8 cellular contexts compared by ENCODE assay signal in the genomic region with DNA sequence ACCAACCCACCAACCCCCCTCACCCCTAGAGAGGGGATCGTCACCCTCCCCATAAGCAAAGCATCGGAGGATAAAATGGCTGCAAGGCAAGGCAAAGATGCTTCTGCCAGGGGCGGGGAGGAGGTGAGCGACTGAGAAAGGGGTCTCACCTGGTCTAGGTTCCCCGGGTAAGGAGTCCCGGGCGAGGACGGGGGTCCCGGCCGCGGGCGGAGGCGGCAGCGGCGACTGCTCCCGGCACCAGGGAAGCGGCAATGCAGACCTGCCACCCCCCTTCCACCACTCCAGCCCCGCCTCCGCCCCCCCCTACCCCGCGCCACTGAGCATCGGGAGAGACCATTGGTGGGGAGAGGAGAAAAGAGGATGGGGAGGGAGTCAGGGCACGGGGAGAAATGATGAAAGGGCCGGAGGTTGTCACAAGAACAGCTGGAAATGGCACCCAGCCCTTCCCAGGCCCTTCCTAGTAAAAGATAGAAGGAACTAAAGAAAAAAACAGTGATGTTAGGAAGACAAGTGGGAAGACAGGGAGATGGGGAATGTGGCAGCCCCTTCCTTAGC. TPM values are rescaled to one million over a fixed set of nuclear protein-coding genes. Genes with fewer than 3 reads are reported as not detected.
DNase-seq lines count a peak whose midpoint lies in the region; ATAC-seq and TF ChIP-seq lines count a peak whose summit lies in the region.

A gene with protein sequence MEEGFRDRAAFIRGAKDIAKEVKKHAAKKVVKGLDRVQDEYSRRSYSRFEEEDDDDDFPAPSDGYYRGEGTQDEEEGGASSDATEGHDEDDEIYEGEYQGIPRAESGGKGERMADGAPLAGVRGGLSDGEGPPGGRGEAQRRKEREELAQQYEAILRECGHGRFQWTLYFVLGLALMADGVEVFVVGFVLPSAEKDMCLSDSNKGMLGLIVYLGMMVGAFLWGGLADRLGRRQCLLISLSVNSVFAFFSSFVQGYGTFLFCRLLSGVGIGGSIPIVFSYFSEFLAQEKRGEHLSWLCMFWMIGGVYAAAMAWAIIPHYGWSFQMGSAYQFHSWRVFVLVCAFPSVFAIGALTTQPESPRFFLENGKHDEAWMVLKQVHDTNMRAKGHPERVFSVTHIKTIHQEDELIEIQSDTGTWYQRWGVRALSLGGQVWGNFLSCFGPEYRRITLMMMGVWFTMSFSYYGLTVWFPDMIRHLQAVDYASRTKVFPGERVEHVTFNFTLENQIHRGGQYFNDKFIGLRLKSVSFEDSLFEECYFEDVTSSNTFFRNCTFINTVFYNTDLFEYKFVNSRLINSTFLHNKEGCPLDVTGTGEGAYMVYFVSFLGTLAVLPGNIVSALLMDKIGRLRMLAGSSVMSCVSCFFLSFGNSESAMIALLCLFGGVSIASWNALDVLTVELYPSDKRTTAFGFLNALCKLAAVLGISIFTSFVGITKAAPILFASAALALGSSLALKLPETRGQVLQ (minus strand): TSS at position 255 of the 555 bp plus-strand sequence. CDS start 4,004 bp downstream, outside the sequence.

- H3K27me3 Mint-ChIP-seq in CD4-positive, alpha-beta T cell, result no peaks in the 10 kb centered on the region
- H3K27me3 Mint-ChIP-seq in immature natural killer cell (ENCODE audit: low read depth in 3 of 3), result peaks cover 7 to 22% (median 12%) of the 10 kb centered on the region in 3 donors

- POLR2A ChIA-PET in CD4-positive, alpha-beta T cell (lab: Charles Lee), result interaction anchor here (1.0 to 4.2 kb wide), 2 partner anchors 10 to 31 kb away, joined by 3 to 47 read pairs; a partner anchor contains a TSS

- peak; percentile 68 for ATAC-seq in CD4-positive, alpha-beta T cell (ENCODE audit: poor library complexity)
- ATAC-seq in GM18505 (IDR thresholded peaks at IDR 0.05; ENCODE audit: unreplicated experiment), result no peak

- H3K4me1 Mint-ChIP-seq in CD4-positive, alpha-beta T cell (ENCODE audit: low read depth), result peaks cover 43% of the 10 kb centered on the region
- H3K4me1 Mint-ChIP-seq in immature natural killer cell, result peaks cover 12 to 14% of the 10 kb centered on the region in 2 donors

- TF ChIP-seq CTCF in CD4-positive, alpha-beta T cell (IDR thresholded peaks at IDR 0.05), result no peak
- TF ChIP-seq CTCF in brain microvascular endothelial cell (IDR thresholded peaks at IDR 0.05; ENCODE audit: low read depth, low read length, missing control alignments), result no peak

- H3K27ac ChIP-seq in CD4-positive, alpha-beta T cell (ENCODE audit: low read depth, low read length), result no peak within 1 kb of the TSS
- no peak within 1 kb of the TSS for H3K27ac ChIP-seq in brain microvascular endothelial cell

- in situ Hi-C loops in brain microvascular endothelial cell (cut with HindIII; ENCODE audit: low pct_ligation_motif_present, low sequenced_read_pairs), result no loop called here

- H3K4me3 Mint-ChIP-seq in CD4-positive, alpha-beta T cell, result peak within 1 kb of the TSS; percentile 88
- peak within 1 kb of the TSS; percentile 47 to 78 (median 76) for H3K4me3 Mint-ChIP-seq in immature natural killer cell

- peak within 1 kb of the TSS; percentile 79 for H3K4me3 ChIP-seq in brain microvascular endothelial cell (ENCODE audit: low read depth, low read length)

- H3K9me3 Mint-ChIP-seq in CD4-positive, alpha-beta T cell, result no peaks in the 10 kb centered on the region
- no peaks in the 10 kb centered on the region for H3K9me3 Mint-ChIP-seq in immature natural killer cell

- no peaks in the 10 kb centered on the region for H3K27me3 ChIP-seq in CD4-positive, alpha-beta T cell (ENCODE audit: control insufficient read depth, insufficient read depth, low read length)
- H3K27me3 ChIP-seq in brain microvascular endothelial cell (replicated peaks), result no peaks in the 10 kb centered on the region

- H3K36me3 Mint-ChIP-seq in CD4-positive, alpha-beta T cell (ENCODE audit: low read depth), result peaks cover 13% of the 10 kb centered on the region
- H3K36me3 Mint-ChIP-seq in immature natural killer cell, result peaks cover 4 to 10% (median 8%) of the 10 kb centered on the region in 3 donors

- intact Hi-C loops in CD4-positive, alpha-beta T cell (cut with DNase I, micrococcal nuclease), result no loop called here
- intact Hi-C loops in T-helper 1 cell treated with Interleukin-12 subunit alpha and Interleukin-12 subunit beta and Interleukin-4 antibody, amounts not matched to agents 30 ng/mL and 1 ng/mL, for 36 hours (cut with micrococcal nuclease), result loop anchor here (1.0 to 2.0 kb wide), 3 partner anchors 10 to 29 kb away; a partner anchor contains a TSS

- H3K9me3 ChIP-seq in CD4-positive, alpha-beta T cell (ENCODE audit: control insufficient read depth, low read length), result no peaks in the 10 kb centered on the region

- peak within 1 kb of the TSS; percentile 63 for H3K27ac Mint-ChIP-seq in CD4-positive, alpha-beta T cell
- no peak within 1 kb of the TSS for H3K27ac Mint-ChIP-seq in immature natural killer cell

- peak in 9 of 10 experiments; percentile 12 to 52 (median 31) for DNase-seq in CD4-positive, alpha-beta T cell
- DNase-seq in LHCN-M2 (ENCODE audit: low read depth) (peak; percentile 69), brain microvascular endothelial cell (no peak), immature natural killer cell (no peak), HPDE6-E6E7 (ENCODE audit: extremely low spot score) (no peak)
- peak; percentile 62 for DNase-seq in stimulated activated CD4-positive, alpha-beta T cell treated with anti-CD3 and anti-CD28 coated beads, Interleukin-15, amount 100 ng/mL, for 24 hours

- peaks cover 3% of the 10 kb centered on the region for H3K36me3 ChIP-seq in brain microvascular endothelial cell (replicated peaks)

- CTCF ChIA-PET in CD4-positive, alpha-beta T cell (lab: Charles Lee), result no interaction called here

- TF ChIP-seq POLR2A in GM18505 (IDR thresholded peaks at IDR 0.05; ENCODE audit: borderline replicate concordance, extremely low read depth, insufficient read depth, insufficient read length), result no peak

RNA-seq across cellular contexts. Expression of the gene that starts here (rescaled TPM):
- total RNA-seq in CD4-positive, alpha-beta T cell, result 1 to 10 TPM; 2.5 to 2.9 TPM
- total RNA-seq in LHCN-M2 (2014; rRNA removed), result 18.1 and 23.5 TPM in 2 replicates
- 20.3 TPM for polyA plus RNA-seq in LHCN-M2 (2012)
- 21.9 and 23.2 TPM in 2 replicates for total RNA-seq in T-helper 1 cell treated with Interleukin-12 subunit alpha and Interleukin-12 subunit beta and Interleukin-4 antibody, amounts not matched to agents 30 ng/mL and 1 ng/mL, for 36 hours
- 1 to 10 TPM in 1 of 3 donors, under 1 TPM in 1, not detected in 1; 0.89 to 1.0 TPM for polyA plus RNA-seq in immature natural killer cell

Comparison
In these comparisons a context has a peak if more than half of its experiments do, and no peak if none do; other contexts are left out.
1. DNase-seq: peak in CD4-positive, alpha-beta T cell (9 of 10), LHCN-M2 (single experiment) and stimulated activated CD4-positive, alpha-beta T cell treated with anti-CD3 and anti-CD28 coated beads, Interleukin-15, amount 100 ng/mL, for 24 hours (single experiment); none in brain microvascular endothelial cell (single experiment), immature natural killer cell (0 of 3) and HPDE6-E6E7 (single experiment).